27 cellular contexts compared by ENCODE assay signal in genomic region chr2:85971369-85971768, GRCh38.
A peak's percentile ranks its signal among the peaks of the same experiment; 100 is the strongest.
DNase-seq lines count a peak whose midpoint lies in the region; ATAC-seq and TF ChIP-seq lines count a peak whose summit lies in the region.
"Had no signal": no experiment of that assay in that cellular context is flagged by ENCODE, and none has a peak within 500 bp of the region (broad histone marks: within the 10 kb centered on the region; RNA-seq: fewer than 3 reads in every experiment).

No MANE protein-coding gene starts in this region.

- POLR2A ChIA-PET in AG04450 (lab: Yijun Ruan, JAX) (no interaction called here), IMR-90 (lab: Charles Lee; ENCODE audit: unreplicated experiment) (no interaction called here)
- POLR2A ChIA-PET in activated CD4-positive, alpha-beta memory T cell treated with anti-CD3 and anti-CD28 coated beads for 36 hours (lab: Charles Lee), result no interaction called here

- H3K4me2 ChIP-seq in IMR-90 (ENCODE audit: low read depth, low read length), result no peak overlapping the region

- no peak overlapping the region for H2AK9ac ChIP-seq in IMR-90 (replicated peaks; ENCODE audit: low read depth, low read length, poor library complexity)

- intact Hi-C loops in IMR-90 (cut with micrococcal nuclease), result no loop called here
- intact Hi-C loops in activated CD4-positive, alpha-beta memory T cell treated with anti-CD3 and anti-CD28 coated beads for 36 hours (cut with micrococcal nuclease), result no loop called here

- no peak overlapping the region for H2BK20ac ChIP-seq in IMR-90 (ENCODE audit: low read depth, low read length)

- H3K14ac ChIP-seq in IMR-90 (replicated peaks; ENCODE audit: low read depth, low read length), result no peak overlapping the region

- H2AK5ac ChIP-seq in IMR-90 (ENCODE audit: low read depth, low read length), result no peak overlapping the region

- H2BK120ac ChIP-seq in IMR-90 (ENCODE audit: low read depth, low read length), result no peak overlapping the region

- no peak overlapping the region for H3K27ac Mint-ChIP-seq in activated CD4-positive, alpha-beta memory T cell treated with anti-CD3 and anti-CD28 coated beads for 36 hours
- H3K27ac Mint-ChIP-seq: activated CD8-positive, alpha-beta T cell treated with anti-CD3 and anti-CD28 coated beads for 36 hours; activated naive CD8-positive, alpha-beta T cell treated with anti-CD3 and anti-CD28 coated beads, Interleukin-2, amount 50 U/mL, for 24 hours; CD14-positive monocyte had no signal

- no peak overlapping the region for H2BK5ac ChIP-seq in IMR-90 (ENCODE audit: low read depth, low read length, poor library complexity, severe bottlenecking)

- H2AFZ ChIP-seq in IMR-90 (replicated peaks; ENCODE audit: low read length, poor library complexity), result no peak overlapping the region

- H3K4me3 ChIP-seq in AG04450 (ENCODE audit: low read depth, low read length) (no peak overlapping the region), IMR-90 (ENCODE audit: insufficient read depth, low read depth, low read length) (no peak overlapping the region), brain microvascular endothelial cell (ENCODE audit: low read depth, low read length) (no peak overlapping the region)
- H3K4me3 ChIP-seq: HAP-1, spleen, tibial nerve had no signal

- no peaks in the 10 kb centered on the region for H3K27me3 Mint-ChIP-seq in activated CD4-positive, alpha-beta memory T cell treated with anti-CD3 and anti-CD28 coated beads for 36 hours
- H3K27me3 Mint-ChIP-seq: activated CD8-positive, alpha-beta T cell treated with anti-CD3 and anti-CD28 coated beads for 36 hours; activated naive CD8-positive, alpha-beta T cell treated with anti-CD3 and anti-CD28 coated beads, Interleukin-2, amount 50 U/mL, for 24 hours had no signal

- TF ChIP-seq CTCF in AG04450 (IDR thresholded peaks at IDR 0.05; ENCODE audit: low read depth, low read length), result no peak
- TF ChIP-seq CTCF in IMR-90 (conservative IDR thresholded peaks at IDR 0.05; ENCODE audit: low read depth, low read length), result no peak
- TF ChIP-seq CTCF in brain microvascular endothelial cell (IDR thresholded peaks at IDR 0.05; ENCODE audit: low read depth, low read length, missing control alignments), result no peak

- H3K9me3 Mint-ChIP-seq in activated CD4-positive, alpha-beta memory T cell treated with anti-CD3 and anti-CD28 coated beads for 36 hours, result peaks cover 4% of the 10 kb centered on the region

- no peak overlapping the region for H3K56ac ChIP-seq in IMR-90 (ENCODE audit: extremely low read depth, insufficient read depth, low read length)

- H4K8ac ChIP-seq in IMR-90 (ENCODE audit: low read depth in 2 of 2, low read length in 2 of 2), result no peak overlapping the region

- no peaks in the 10 kb centered on the region for H3K36me3 ChIP-seq in IMR-90 (ENCODE audit: control insufficient read depth, insufficient read depth, low read length)
- H3K36me3 ChIP-seq in brain microvascular endothelial cell (replicated peaks), result no peaks in the 10 kb centered on the region
- H3K36me3 ChIP-seq: HAP-1, spleen, tibial nerve had no signal

- in situ Hi-C loops in IMR-90 (cut with MboI; ENCODE audit: low sequenced_read_pairs) (no loop called here), brain microvascular endothelial cell (cut with HindIII; ENCODE audit: low pct_ligation_motif_present, low sequenced_read_pairs) (no loop called here)

- no peaks in the 10 kb centered on the region for H3K4me1 Mint-ChIP-seq in activated CD4-positive, alpha-beta memory T cell treated with anti-CD3 and anti-CD28 coated beads for 36 hours (ENCODE audit: low read depth)
- H3K4me1 Mint-ChIP-seq: activated naive CD8-positive, alpha-beta T cell treated with anti-CD3 and anti-CD28 coated beads, Interleukin-2, amount 50 U/mL, for 24 hours had no signal

- DNase-seq in AG04450 (ENCODE audit: low read depth, low spot score), result peak; percentile 6
- DNase-seq in IMR-90, result peak; percentile 74
- DNase-seq in brain microvascular endothelial cell, result peak; percentile 11
- peak; percentile 42 for DNase-seq in foreskin melanocyte
- DNase-seq in activated CD4-positive, alpha-beta memory T cell treated with anti-CD3 and anti-CD28 coated beads for 36 hours, result no peak
- DNase-seq in superior temporal gyrus (ENCODE audit: extremely low spot score), result no peak
- DNase-seq in stimulated activated CD4-positive, alpha-beta T cell treated with anti-CD3 and anti-CD28 coated beads, Interleukin-12 subunit alpha, Interleukin-12 subunit beta, amount 100 ng/mL, for 4 hours, result no peak
- DNase-seq: activated CD4-positive, CD25-positive, alpha-beta regulatory T cell; activated CD8-positive, alpha-beta T cell treated with anti-CD3 and anti-CD28 coated beads for 36 hours; activated gamma-delta T cell; activated naive CD8-positive, alpha-beta T cell treated with anti-CD3 and anti-CD28 coated beads, Interleukin-2, amount 50 U/mL, for 24 hours; activated T-cell treated with anti-CD3 and anti-CD28 coated beads for 4 hours; central memory CD4-positive, alpha-beta T cell; erythroblast; left cardiac atrium; mesendoderm; MM.1S; NCI-H1436 treated with DMSO at 0.1 percent for 48 hours; NCI-H526; stimulated activated CD4-positive, alpha-beta T cell treated with anti-CD3 and anti-CD28 coated beads, Interleukin-4, amount 100 ng/mL, for 4 hours; stimulated activated naive CD8-positive, alpha-beta T cell treated with anti-CD3 and anti-CD28 coated beads, Interleukin-15, Interleukin-2, amounts not matched to agents 100 U/mL and 50 U/mL, for 24 hours; T-helper 9 cell had no signal

- no peak overlapping the region for H4K91ac ChIP-seq in IMR-90 (ENCODE audit: insufficient read depth, low read depth, low read length)

- no peak overlapping the region for H3K9ac ChIP-seq in IMR-90 (ENCODE audit: low read depth, low read length)

- H3K27me3 ChIP-seq in AG04450 (ENCODE audit: control insufficient read depth, insufficient read depth, low read length) (peaks cover 28% of the 10 kb centered on the region), IMR-90 (ENCODE audit: control insufficient read depth, insufficient read depth, low read length) (peaks cover 23% of the 10 kb centered on the region), brain microvascular endothelial cell (replicated peaks) (no peaks in the 10 kb centered on the region)
- H3K27me3 ChIP-seq: spleen, tibial nerve had no signal

- no peak overlapping the region for H3K18ac ChIP-seq in IMR-90 (ENCODE audit: low read depth, low read length)

- H3K27ac ChIP-seq in AG04450 (ENCODE audit: low read depth, low read length) (no peak overlapping the region), IMR-90 (ENCODE audit: insufficient read depth, low read length) (no peak overlapping the region), brain microvascular endothelial cell (no peak overlapping the region)
- H3K27ac ChIP-seq: spleen, tibial nerve had no signal

- no peaks in the 10 kb centered on the region for H3K36me3 Mint-ChIP-seq in activated CD4-positive, alpha-beta memory T cell treated with anti-CD3 and anti-CD28 coated beads for 36 hours

- H3K9me1 ChIP-seq in IMR-90 (ENCODE audit: insufficient read depth, low read length), result no peaks in the 10 kb centered on the region

- H3K79me1 ChIP-seq in IMR-90 (ENCODE audit: low read depth in 1 of 2, low read length in 2 of 2), result no peaks in the 10 kb centered on the region

- ATAC-seq in IMR-90 (ENCODE audit: low read depth) (peak; percentile 66), HG03159 (IDR thresholded peaks at IDR 0.05; ENCODE audit: unreplicated experiment) (no peak)
- ATAC-seq: activated CD8-positive, alpha-beta T cell treated with anti-CD3 and anti-CD28 coated beads for 36 hours; activated naive CD8-positive, alpha-beta T cell treated with anti-CD3 and anti-CD28 coated beads, Interleukin-2, amount 50 U/mL, for 24 hours; left cardiac atrium; stimulated activated naive CD8-positive, alpha-beta T cell treated with anti-CD3 and anti-CD28 coated beads, Interleukin-15, Interleukin-2, amounts not matched to agents 100 U/mL and 50 U/mL, for 24 hours had no signal

- no peak overlapping the region for H3K23ac ChIP-seq in IMR-90 (ENCODE audit: low read depth, low read length)

- no peak overlapping the region for H3K4me3 Mint-ChIP-seq in activated CD4-positive, alpha-beta memory T cell treated with anti-CD3 and anti-CD28 coated beads for 36 hours
- H3K4me3 Mint-ChIP-seq: activated CD8-positive, alpha-beta T cell treated with anti-CD3 and anti-CD28 coated beads for 36 hours; activated naive CD8-positive, alpha-beta T cell treated with anti-CD3 and anti-CD28 coated beads, Interleukin-2, amount 50 U/mL, for 24 hours; CD14-positive monocyte had no signal

- H4K5ac ChIP-seq in IMR-90 (ENCODE audit: low read depth, low read length), result no peak overlapping the region

- peaks cover 5% of the 10 kb centered on the region; the same call in 1 of the 2 replicates for H3K9me3 ChIP-seq in AG04450 (ENCODE audit: control insufficient read depth, insufficient read depth, low read length)
- H3K9me3 ChIP-seq in IMR-90 (ENCODE audit: control insufficient read depth, insufficient read depth, low read length), result peaks cover 4% of the 10 kb centered on the region; the same call in 1 of the 2 replicates
- H3K9me3 ChIP-seq: HAP-1, tibial nerve had no signal

- CTCF ChIA-PET in AG04450 (lab: Charles Lee) (no interaction called here), IMR-90 (lab: Yijun Ruan, JAX) (no interaction called here)
- CTCF ChIA-PET in activated CD4-positive, alpha-beta memory T cell treated with anti-CD3 and anti-CD28 coated beads for 36 hours (lab: Charles Lee), result no interaction called here

- no peaks in the 10 kb centered on the region; the same call in 1 of the 2 replicates for H3K4me1 ChIP-seq in IMR-90 (ENCODE audit: control insufficient read depth, insufficient read depth, low read length)
- H3K4me1 ChIP-seq: HAP-1, tibial nerve had no signal

- H2BK15ac ChIP-seq in IMR-90 (ENCODE audit: low read depth, low read length), result no peak overlapping the region

- no peak for TF ChIP-seq POLR2A in IMR-90 (IDR thresholded peaks at IDR 0.05; ENCODE audit: low read depth, low read length)

- no peak for TF ChIP-seq RAD21 in IMR-90 (IDR thresholded peaks at IDR 0.05; ENCODE audit: low read length)

- no peaks in the 10 kb centered on the region for H4K20me1 ChIP-seq in IMR-90 (ENCODE audit: insufficient read depth, low read length)

- H3K4ac ChIP-seq in IMR-90 (ENCODE audit: low read depth, low read length), result no peak overlapping the region

- dilution Hi-C loops in IMR-90 (cut with HindIII; ENCODE audit: low sequenced_read_pairs, unreplicated experiment), result no loop called here

- BruUV-seq in IMR-90 (replicated peaks; lab: Mats Ljungman, UMichigan), result no TSS peak

TF ChIP-seq in IMR-90, 13 proteins besides CTCF, POLR2A, EP300 and RAD21:
- no peak for TF ChIP-seq FOS (IDR thresholded peaks at IDR 0.05; ENCODE audit: low read depth, low read length)
- no peak for TF ChIP-seq BHLHE40 (IDR thresholded peaks at IDR 0.05; ENCODE audit: low read depth, low read length)
- TF ChIP-seq CEBPB (IDR thresholded peaks at IDR 0.05; ENCODE audit: low read depth, low read length), result no peak

Comparison
In these comparisons a context has a peak if more than half of its experiments do, and no peak if none do; other contexts are left out.
1. DNase-seq: peak in AG04450 (single experiment), IMR-90 (single experiment), brain microvascular endothelial cell (single experiment) and foreskin melanocyte (single experiment); none in activated CD4-positive, alpha-beta memory T cell treated with anti-CD3 and anti-CD28 coated beads for 36 hours (single experiment), superior temporal gyrus (single experiment) and stimulated activated CD4-positive, alpha-beta T cell treated with anti-CD3 and anti-CD28 coated beads, Interleukin-12 subunit alpha, Interleukin-12 subunit beta, amount 100 ng/mL, for 4 hours (single experiment).